11 cellular contexts compared by ENCODE assay signal in genomic region chr5:77518304-77518703, GRCh38. TPM values are rescaled to one million over a fixed set of nuclear protein-coding genes. Genes with fewer than 3 reads are reported as not detected.
DNase-seq lines count a peak whose midpoint lies in the region; ATAC-seq and TF ChIP-seq lines count a peak whose summit lies in the region.
"Had no signal": no experiment of that assay in that cellular context is flagged by ENCODE, and none has a peak within 500 bp of the region (broad histone marks: within the 10 kb centered on the region; RNA-seq: fewer than 3 reads in every experiment).

No MANE protein-coding gene starts in this region.

- H2AFZ ChIP-seq in HCT116 (ENCODE audit: low read depth, low read length, poor library complexity, severe bottlenecking) = no peak overlapping the region
- H2AFZ ChIP-seq in OCI-LY3 (ENCODE audit: low read depth, low read length) = no peak overlapping the region

- intact Hi-C loops in HCT116 (cut with micrococcal nuclease) = no loop called here
- intact Hi-C loops in head of caudate nucleus (cut with DNase I) = no loop called here

- H3K4me3 ChIP-seq in HCT116 (replicated peaks in 1 of 2; ENCODE audit: low read depth in 1 of 2, low read length in 2 of 2) = no peak overlapping the region
- no peak overlapping the region for H3K4me3 ChIP-seq in OCI-LY3 (ENCODE audit: low read length)
- H3K4me3 ChIP-seq in fibroblast of villous mesenchyme (ENCODE audit: low read depth, low read length) = no peak overlapping the region

- H3K36me3 ChIP-seq in HCT116 (ENCODE audit: control insufficient read depth in 1 of 2, insufficient read depth in 2 of 2, low read length in 2 of 2) (no peaks in the 10 kb centered on the region), OCI-LY3 (replicated peaks; ENCODE audit: low read depth, low read length) (no peaks in the 10 kb centered on the region)

- no peaks in the 10 kb centered on the region for H3K9me2 ChIP-seq in HCT116 (ENCODE audit: insufficient read depth)

- no peaks in the 10 kb centered on the region for H3K79me2 ChIP-seq in HCT116 (ENCODE audit: insufficient read depth, low read length)
- H3K79me2 ChIP-seq in OCI-LY3 (ENCODE audit: low read length) = no peaks in the 10 kb centered on the region

- H3K4me1 ChIP-seq in HCT116 (ENCODE audit: control insufficient read depth in 1 of 2, insufficient read depth in 2 of 2, low read length in 2 of 2) (no peaks in the 10 kb centered on the region), OCI-LY3 (ENCODE audit: low read length) (no peaks in the 10 kb centered on the region; the same call in 1 of the 2 replicates)

- POLR2A ChIA-PET in HCT116 (lab: Charles Lee) = no interaction called here

- no peak overlapping the region for H3K9ac ChIP-seq in HCT116 (ENCODE audit: low read length)
- no peak overlapping the region for H3K9ac ChIP-seq in OCI-LY3 (ENCODE audit: low read length)

- peak; percentile 60 for TF ChIP-seq RAD21 in HCT116 (IDR thresholded peaks at IDR 0.05; ENCODE audit: low read depth)

- TF ChIP-seq POLR2A in HCT116 (IDR thresholded peaks at IDR 0.05; ENCODE audit: borderline replicate concordance, extremely low read depth, insufficient read depth, insufficient read length) = no peak

- ATAC-seq in HCT116 (peak; percentile 68), GM19395 (IDR thresholded peaks at IDR 0.05; ENCODE audit: unreplicated experiment) (no peak), HG02970 (IDR thresholded peaks at IDR 0.05; ENCODE audit: low FRiP score, unreplicated experiment) (no peak)
- ATAC-seq: effector memory CD8-positive, alpha-beta T cell; natural killer cell had no signal

- H3K4me2 ChIP-seq in HCT116 (ENCODE audit: low read length) (no peak overlapping the region), OCI-LY3 (ENCODE audit: low read length) (no peak overlapping the region)

- RAD21 ChIA-PET in HCT116 (lab: Charles Lee; ENCODE audit: low non-redundant PET in 1 of 2, low total read pairs in 2 of 2, uncharacterized antibody in 2 of 2, unreplicated experiment in 2 of 2) = no interaction called here

- H4K20me1 ChIP-seq in HCT116 (ENCODE audit: insufficient read depth) (no peaks in the 10 kb centered on the region), OCI-LY3 (ENCODE audit: insufficient read depth, low read length) (no peaks in the 10 kb centered on the region)

- DNase-seq in D341Med (ENCODE audit: low spot score) (peak; percentile 33), HCT116 (ENCODE audit: low read depth, low spot score) (peak; percentile 23), fibroblast of villous mesenchyme (ENCODE audit: low read depth) (peak; percentile 5), head of caudate nucleus (no peak), KG1 (lab: John Stamatoyannopoulos, UW) (no peak)
- DNase-seq: activated CD4-positive, alpha-beta T cell treated with anti-CD3 and anti-CD28 coated beads for 4 hours; effector memory CD8-positive, alpha-beta T cell; natural killer cell had no signal

- H3K27ac ChIP-seq in HCT116 (ENCODE audit: low read depth, low read length) (no peak overlapping the region), OCI-LY3 (ENCODE audit: low read length) (no peak overlapping the region)

- H3K27me3 ChIP-seq in HCT116 (ENCODE audit: insufficient read depth, low read length) (no peaks in the 10 kb centered on the region), OCI-LY3 (ENCODE audit: low read depth, low read length) (no peaks in the 10 kb centered on the region)

- no TSS peak for BruUV-seq in HCT116 (replicated peaks; lab: Mats Ljungman, UMichigan)

- CTCF ChIA-PET in HCT116 (lab: Charles Lee) = interaction anchor here (2.2 kb wide), 1 partner anchor 26 kb away, joined by 7 read pairs; the partner anchor contains the start of gene WDR41

- TF ChIP-seq CTCF in HCT116 (IDR thresholded peaks at IDR 0.05 in 2 of 3, conservative IDR thresholded peaks at IDR 0.05 in 1 of 3; ENCODE audit: borderline replicate concordance in 1 of 3, insufficient read depth in 1 of 3, low read depth in 2 of 3, low read length in 2 of 3) (peak; percentile 34 to 51 (median 40); a peak in 5 of 6 replicates), OCI-LY3 (IDR thresholded peaks at IDR 0.05; ENCODE audit: low read depth, low read length) (peak; percentile 45), fibroblast of villous mesenchyme (IDR thresholded peaks at IDR 0.05; ENCODE audit: insufficient read depth, low read depth, low read length) (peak; percentile 9)

- H3K9me3 ChIP-seq in HCT116 (ENCODE audit: control insufficient read depth in 1 of 2, insufficient read depth in 1 of 2, low read depth in 1 of 2, low read length in 2 of 2) = no peaks in the 10 kb centered on the region
- no peaks in the 10 kb centered on the region for H3K9me3 ChIP-seq in OCI-LY3 (ENCODE audit: insufficient read depth, low read length)

TF ChIP-seq in HCT116, 20 proteins besides CTCF, POLR2A, EP300 and RAD21:
- TF ChIP-seq SRF (IDR thresholded peaks at IDR 0.05; ENCODE audit: low read depth) (no peak), ELF1 (IDR thresholded peaks at IDR 0.05; ENCODE audit: borderline replicate concordance, low read depth) (no peak), SIN3A (IDR thresholded peaks at IDR 0.05; ENCODE audit: low read depth) (no peak), EGR1 (IDR thresholded peaks at IDR 0.05; ENCODE audit: low read depth) (no peak), CBX3 (IDR thresholded peaks at IDR 0.05; ENCODE audit: low read depth) (no peak), YY1 (IDR thresholded peaks at IDR 0.05; ENCODE audit: extremely low read depth, insufficient replicate concordance, low read depth, low read length) (no peak)
TF ChIP-seq in HCT116: peak in this region for 0.

RNA-seq across cellular contexts. Expression of gene WDR41, which starts 26.2 kb away (rescaled TPM):
- 54.1 TPM for total RNA-seq in HCT116 (2021; ENCODE audit: unreplicated experiment)
- polyA plus RNA-seq in HCT116 (2012) = 39.1 and 52.9 TPM in 2 replicates
- total RNA-seq in fibroblast of villous mesenchyme = 154 and 186 TPM in 2 replicates

Comparison
In these comparisons a context has a peak if more than half of its experiments do, and no peak if none do; other contexts are left out.
1. DNase-seq: peak in D341Med (single experiment), HCT116 (single experiment) and fibroblast of villous mesenchyme (single experiment); none in head of caudate nucleus (0 of 42) and KG1 (single experiment).
2. Peak in every context shown above with its lines, with median percentiles within 50 percentile points of each other: CTCF ChIP-seq.